Comparison of ENCODE assay signal across 8 cellular contexts in the genomic region with DNA sequence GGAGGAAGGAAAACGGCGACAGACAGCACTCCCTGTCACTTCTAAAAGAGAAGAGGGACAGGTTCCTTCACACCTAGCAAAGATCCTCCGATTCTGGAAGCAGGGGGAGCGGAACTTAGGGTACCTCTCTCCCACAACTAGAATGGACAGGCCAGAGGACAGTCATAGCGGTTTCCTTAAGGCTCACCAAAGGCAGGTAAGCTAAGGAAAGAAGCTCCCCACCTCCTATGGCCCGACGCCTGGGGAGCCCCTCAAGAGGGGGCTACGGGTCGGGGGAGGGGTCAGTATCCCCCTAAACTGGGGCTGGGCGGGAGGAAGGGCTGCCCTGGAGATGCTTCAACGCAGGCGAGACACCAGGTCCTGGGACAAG. TPM values are rescaled to one million over a fixed set of nuclear protein-coding genes. Genes with fewer than 3 reads are reported as not detected.
DNase-seq lines count a peak whose midpoint lies in the region; ATAC-seq and TF ChIP-seq lines count a peak whose summit lies in the region.

No MANE protein-coding gene starts in this region.

- H4K20me1 ChIP-seq in DND-41 (ENCODE audit: insufficient read depth, low read length) (peaks cover 25% of the 10 kb centered on the region), MM.1S (ENCODE audit: insufficient read depth, low read length) (no peaks in the 10 kb centered on the region)

- peak overlapping the region; percentile 85 for H3K4me2 ChIP-seq in DND-41 (ENCODE audit: insufficient read depth, low read length)
- H3K4me2 ChIP-seq in MM.1S (ENCODE audit: low read depth, low read length), result peak overlapping the region; percentile 92

- H3K9me3 ChIP-seq in DND-41 (ENCODE audit: insufficient read depth, low read length, severe bottlenecking) (no peaks in the 10 kb centered on the region), MM.1S (replicated peaks; ENCODE audit: insufficient read depth, low read length) (no peaks in the 10 kb centered on the region), endodermal cell (ENCODE audit: control insufficient read depth, low read length) (no peaks in the 10 kb centered on the region), neutrophil (no peaks in the 10 kb centered on the region)

- peaks cover 4% of the 10 kb centered on the region for H3K36me3 Mint-ChIP-seq in endodermal cell (ENCODE audit: low read depth)

- peak overlapping the region; percentile 81 for H3K27ac Mint-ChIP-seq in endodermal cell

- no peaks in the 10 kb centered on the region for H3K9me2 ChIP-seq in MM.1S (replicated peaks; ENCODE audit: insufficient read depth, low read length)

- 0 out of 2 replicates have a peak, but pooled peaks cover 3% of the 10 kb centered on the region for H3F3A ChIP-seq in MM.1S (ENCODE audit: insufficient read depth, low read length)

- no peaks in the 10 kb centered on the region for H3K27me3 Mint-ChIP-seq in endodermal cell (ENCODE audit: insufficient read depth)

- no peak for TF ChIP-seq CTCF in DND-41 (IDR thresholded peaks at IDR 0.05; ENCODE audit: borderline replicate concordance, extremely low read depth, low read length, poor library complexity, severe bottlenecking)
- TF ChIP-seq CTCF in MM.1S (IDR thresholded peaks at IDR 0.05; ENCODE audit: low read length), result no peak
- no peak for TF ChIP-seq CTCF in endodermal cell (conservative IDR thresholded peaks at IDR 0.05)
- no peak for TF ChIP-seq CTCF in neutrophil (IDR thresholded peaks at IDR 0.05)

- peak overlapping the region; percentile 81 for H3K4me3 Mint-ChIP-seq in endodermal cell

- peak overlapping the region; percentile 75 for H2AFZ ChIP-seq in DND-41 (ENCODE audit: low read depth, low read length)
- peak overlapping the region; percentile 53; the same call in 1 of the 2 replicates for H2AFZ ChIP-seq in MM.1S (ENCODE audit: low read length)

- H3K36me3 ChIP-seq in DND-41 (ENCODE audit: insufficient read depth, low read length) (peaks cover 16% of the 10 kb centered on the region), MM.1S (replicated peaks; ENCODE audit: insufficient read depth, low read length) (no peaks in the 10 kb centered on the region), endodermal cell (ENCODE audit: control insufficient read depth, insufficient read depth, low read length) (peaks cover 5% of the 10 kb centered on the region), neutrophil (peaks cover 21% of the 10 kb centered on the region)

- H3K4me1 ChIP-seq in DND-41 (ENCODE audit: insufficient read depth, low read length) (peaks cover 33% of the 10 kb centered on the region), MM.1S (ENCODE audit: low read length) (peaks cover 7% of the 10 kb centered on the region; the same call in 1 of the 2 replicates), endodermal cell (ENCODE audit: control insufficient read depth, insufficient read depth, low read length) (peaks cover 7% of the 10 kb centered on the region), neutrophil (ENCODE audit: control insufficient read depth in 1 of 2, insufficient read depth in 1 of 2, low read depth in 1 of 2, low read length in 1 of 2) (peaks cover 18 to 25% of the 10 kb centered on the region in 2 experiments)

- ATAC-seq in DND-41 (ENCODE audit: insufficient read depth, low read depth), result no peak
- ATAC-seq in GM21526 (IDR thresholded peaks at IDR 0.05; ENCODE audit: low FRiP score, unreplicated experiment), result no peak
- no peak for ATAC-seq in HG03280 (IDR thresholded peaks at IDR 0.05; ENCODE audit: unreplicated experiment)
- ATAC-seq in GM18520 (IDR thresholded peaks at IDR 0.05; ENCODE audit: unreplicated experiment), result no peak

- H3K27me3 ChIP-seq in DND-41 (ENCODE audit: insufficient read depth, low read length, poor library complexity) (no peaks in the 10 kb centered on the region), MM.1S (replicated peaks; ENCODE audit: insufficient read depth, low read length) (no peaks in the 10 kb centered on the region), endodermal cell (ENCODE audit: control insufficient read depth, insufficient read depth, low read length, poor library complexity, severe bottlenecking) (no peaks in the 10 kb centered on the region), neutrophil (no peaks in the 10 kb centered on the region)

- H3K79me2 ChIP-seq in DND-41 (ENCODE audit: insufficient read depth, low read length), result peaks cover 51% of the 10 kb centered on the region
- peaks cover 51% of the 10 kb centered on the region for H3K79me2 ChIP-seq in MM.1S (ENCODE audit: low read length)

- H3K4me1 Mint-ChIP-seq in endodermal cell, result peaks cover 20% of the 10 kb centered on the region

- H3K27ac ChIP-seq in DND-41 (ENCODE audit: low read length) (peak overlapping the region; percentile 82), MM.1S (ENCODE audit: low read length) (peak overlapping the region; percentile 3; the same call in 1 of the 2 replicates), endodermal cell (ENCODE audit: low read depth, low read length) (no peak overlapping the region), neutrophil (peak overlapping the region; percentile 90)

- H3K9ac ChIP-seq in DND-41 (ENCODE audit: low read depth, low read length) (peak overlapping the region; percentile 88), MM.1S (ENCODE audit: low read length) (peak overlapping the region; percentile 93), endodermal cell (ENCODE audit: extremely low read depth, low read length, poor library complexity, severe bottlenecking) (peak overlapping the region; percentile 89)

- H3K4me3 ChIP-seq in DND-41 (ENCODE audit: low read depth in 1 of 2, low read length in 2 of 2) (peak overlapping the region; percentile 95), MM.1S (ENCODE audit: low read length) (peak overlapping the region; percentile 89), endodermal cell (ENCODE audit: low read length) (peak overlapping the region; percentile 99), neutrophil (ENCODE audit: low read depth in 1 of 2, low read length in 1 of 2) (peak overlapping the region; percentile 82 to 98)

- DNase-seq in DND-41 (no peak), MM.1S (no peak), endodermal cell (no peak), DMS53 treated with DMSO at 0.1 percent for 48 hours (lab: John Stamatoyannopoulos, UW; ENCODE audit: unreplicated experiment) (no peak)

- no peaks in the 10 kb centered on the region for H3K9me3 Mint-ChIP-seq in endodermal cell

- 0 to 1% methylated on average over 5 to 12 of the region's 12 CpGs for WGBS in endodermal cell (ENCODE audit: insufficient coverage in 1 of 2, insufficient read length in 1 of 2), 2 experiments

RNA-seq across cellular contexts. Expression of a gene that starts 0.3 kb away (rescaled TPM):
- total RNA-seq in endodermal cell, result 10 to 100 TPM; 61.0 to 67.8 TPM
- 87.7 TPM for polyA plus RNA-seq in endodermal cell (2013, experiment 1 of 2)
- polyA plus RNA-seq in endodermal cell (2013, experiment 2 of 2), result 84.5 TPM

RNA-seq across cellular contexts. Expression of a gene that starts 26.4 kb away (rescaled TPM):
- not detected for total RNA-seq in endodermal cell
- 0.36 TPM for polyA plus RNA-seq in endodermal cell (2013, experiment 1 of 2)
- polyA plus RNA-seq in endodermal cell (2013, experiment 2 of 2), result 0.12 TPM

RNA-seq across cellular contexts. Expression of a gene that starts 30.8 kb away (rescaled TPM):
- not detected for total RNA-seq in endodermal cell
- polyA plus RNA-seq in endodermal cell (2013, experiment 1 of 2), result not detected
- 0.75 TPM for polyA plus RNA-seq in endodermal cell (2013, experiment 2 of 2)

RNA-seq across cellular contexts. Expression of a gene that starts 31.9 kb away (rescaled TPM):
- under 1 TPM in 1 of 2 donors, not detected in 1; 0.22 TPM for total RNA-seq in endodermal cell
- 0.28 TPM for polyA plus RNA-seq in endodermal cell (2013, experiment 1 of 2)
- not detected for polyA plus RNA-seq in endodermal cell (2013, experiment 2 of 2)

RNA-seq across cellular contexts. Expression of a gene that starts 33.3 kb away (rescaled TPM):
- total RNA-seq in endodermal cell, result 10 to 100 TPM; 48.0 to 57.6 TPM
- polyA plus RNA-seq in endodermal cell (2013, experiment 1 of 2), result 45.9 TPM
- 35.1 TPM for polyA plus RNA-seq in endodermal cell (2013, experiment 2 of 2)
